12 cellular contexts compared by ENCODE assay signal in genomic region chr10:73075829-73076228, GRCh38.
"Had no signal": no experiment of that assay in that cellular context is flagged by ENCODE, and none has a peak within 500 bp of the region (broad histone marks: within the 10 kb centered on the region; RNA-seq: fewer than 3 reads in every experiment).

No MANE protein-coding gene starts in this region.

- H3K4me3 ChIP-seq: SJCRH30 had no signal

- H3K9me3 Mint-ChIP-seq: activated CD4-positive, alpha-beta memory T cell treated with anti-CD3 and anti-CD28 coated beads for 36 hours; activated naive CD4-positive, alpha-beta T cell treated with anti-CD3 and anti-CD28 coated beads for 36 hours; activated T-cell treated with anti-CD3 and anti-CD28 coated beads, Interleukin-2, amount 50 U/mL, for 72 hours; nephron progenitor cell; stimulated activated naive B cell treated with anti-CD40 and anti-IgM and Interleukin-4, amounts not matched to agents 10 μg/mL and 1 μg/mL and 100 μg/mL, for 72 hours had no signal

- H3K9ac ChIP-seq: parathyroid adenoma had no signal

- H3K27ac ChIP-seq: SJCRH30 had no signal

- H3K4me1 ChIP-seq: SJCRH30 had no signal

- H3K4me1 Mint-ChIP-seq: nephron progenitor cell had no signal

- H3K27me3 ChIP-seq: brain microvascular endothelial cell, SJCRH30 had no signal

- H3K27me3 Mint-ChIP-seq: activated CD4-positive, alpha-beta memory T cell treated with anti-CD3 and anti-CD28 coated beads for 36 hours; stimulated activated naive B cell treated with anti-CD40 and anti-IgM and Interleukin-4, amounts not matched to agents 10 μg/mL and 1 μg/mL and 100 μg/mL, for 72 hours had no signal

- ATAC-seq: stimulated activated naive B cell treated with anti-CD40 and anti-IgM and Interleukin-4, amounts not matched to agents 10 μg/mL and 1 μg/mL and 100 μg/mL, for 72 hours had no signal

- H3K27ac Mint-ChIP-seq: stimulated activated naive B cell treated with anti-CD40 and anti-IgM and Interleukin-4, amounts not matched to agents 10 μg/mL and 1 μg/mL and 100 μg/mL, for 72 hours had no signal

- H3K4me3 Mint-ChIP-seq: activated CD4-positive, alpha-beta memory T cell treated with anti-CD3 and anti-CD28 coated beads for 36 hours; activated naive CD4-positive, alpha-beta T cell treated with anti-CD3 and anti-CD28 coated beads for 36 hours; nephron progenitor cell; stimulated activated naive B cell treated with anti-CD40 and anti-IgM and Interleukin-4, amounts not matched to agents 10 μg/mL and 1 μg/mL and 100 μg/mL, for 72 hours had no signal

- DNase-seq: activated CD4-positive, alpha-beta memory T cell treated with anti-CD3 and anti-CD28 coated beads for 36 hours; activated naive CD4-positive, alpha-beta T cell treated with anti-CD3 and anti-CD28 coated beads for 36 hours; activated T-cell treated with anti-CD3 and anti-CD28 coated beads, Interleukin-2, amount 50 U/mL, for 72 hours; amniotic stem cell; brain microvascular endothelial cell; cerebellar nuclear complex; mesendoderm; nephron progenitor cell; SJCRH30; stimulated activated CD4-positive, alpha-beta T cell treated with anti-CD3 and anti-CD28 coated beads, Interleukin-2, amount 100 ng/mL, for 24 hours; stimulated activated naive B cell treated with anti-CD40 and anti-IgM and Interleukin-4, amounts not matched to agents 10 μg/mL and 1 μg/mL and 100 μg/mL, for 72 hours had no signal

- H3K9me3 ChIP-seq: SJCRH30 had no signal
